8 cellular contexts compared by ENCODE assay signal in the genomic region with DNA sequence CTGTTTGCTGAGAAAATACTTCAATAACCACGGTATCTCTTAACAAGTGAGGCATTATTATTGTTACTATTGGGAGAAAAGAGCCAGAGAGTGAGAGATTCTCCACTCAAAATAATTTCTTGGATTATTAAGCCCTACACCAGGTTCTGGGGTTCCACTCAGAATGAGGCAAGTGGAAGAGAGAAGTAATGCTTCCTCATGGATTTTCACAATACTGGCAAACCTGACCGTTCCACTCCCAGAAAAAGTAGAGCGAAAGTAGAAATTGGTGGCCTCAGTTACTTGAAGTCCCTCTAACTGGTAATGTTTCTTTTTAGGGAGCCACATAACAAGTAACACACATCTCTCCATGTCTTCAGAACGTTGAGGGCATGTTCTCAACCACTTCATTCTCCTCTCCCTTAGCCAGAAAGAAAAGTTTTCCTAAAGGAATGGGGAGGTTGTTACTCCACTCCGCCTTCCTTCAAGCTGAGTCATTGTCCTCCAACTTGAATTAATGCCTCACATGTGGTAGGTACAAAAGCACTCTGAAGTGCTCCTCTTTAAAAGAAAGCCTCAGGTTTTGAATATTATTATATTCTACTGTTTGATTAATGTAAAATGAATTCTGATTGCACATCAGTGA. TPM values are rescaled to one million over a fixed set of nuclear protein-coding genes. Genes with fewer than 3 reads are reported as not detected.
DNase-seq lines count a peak whose midpoint lies in the region; ATAC-seq and TF ChIP-seq lines count a peak whose summit lies in the region.

No MANE protein-coding gene starts in this region.

- H3K27ac ChIP-seq in SJCRH30 = no peak overlapping the region
- H3K27ac ChIP-seq in esophagus muscularis mucosa (replicated peaks in 1 of 4) = peak overlapping the region; percentile 90 to 96 (median 96)
- H3K27ac ChIP-seq in gastrocnemius medialis = peak overlapping the region; percentile 90 to 95 (median 92)

- peaks cover 50% of the 10 kb centered on the region for H3K4me1 Mint-ChIP-seq in activated naive CD4-positive, alpha-beta T cell treated with anti-CD3 and anti-CD28 coated beads, Interleukin-2, amount 10 ng/mL, durations not matched to agents 7 days and 5 days

- 23% methylated on average over 5 of the region's 5 CpGs for whole genome bisulfite sequencing in esophagus muscularis mucosa

- no peaks in the 10 kb centered on the region for H3K27me3 ChIP-seq in SJCRH30
- no peaks in the 10 kb centered on the region for H3K27me3 ChIP-seq in esophagus muscularis mucosa
- H3K27me3 ChIP-seq in gastrocnemius medialis = no peaks in the 10 kb centered on the region

- H3K36me3 Mint-ChIP-seq in activated naive CD4-positive, alpha-beta T cell treated with anti-CD3 and anti-CD28 coated beads, Interleukin-2, amount 10 ng/mL, durations not matched to agents 7 days and 5 days = peaks cover 13% of the 10 kb centered on the region

- H3K9me3 ChIP-seq in SJCRH30 (replicated peaks) (no peaks in the 10 kb centered on the region), esophagus muscularis mucosa (no peaks in the 10 kb centered on the region), gastrocnemius medialis (no peaks in the 10 kb centered on the region)

- peak overlapping the region; percentile 90 for H3K4me3 Mint-ChIP-seq in activated naive CD4-positive, alpha-beta T cell treated with anti-CD3 and anti-CD28 coated beads, Interleukin-2, amount 10 ng/mL, durations not matched to agents 7 days and 5 days

- TF ChIP-seq POLR2A in esophagus muscularis mucosa (IDR thresholded peaks at IDR 0.05; ENCODE audit: low read depth) (no peak), gastrocnemius medialis (IDR thresholded peaks at IDR 0.05) (no peak)

- in situ Hi-C loops in gastrocnemius medialis (cut with MboI; ENCODE audit: low sequenced_read_pairs in 4 of 4) = loop anchor here in 1 of 4 donors (5.0 kb wide), 1 partner anchor 143 kb away; the partner anchor contains the start of gene PRIM2

- TF ChIP-seq CTCF in esophagus muscularis mucosa (IDR thresholded peaks at IDR 0.05) (no peak), gastrocnemius medialis (IDR thresholded peaks at IDR 0.05 in 4 of 5, conservative IDR thresholded peaks at IDR 0.05 in 1 of 5) (no peak)

- no peaks in the 10 kb centered on the region for H3K27me3 Mint-ChIP-seq in activated naive CD4-positive, alpha-beta T cell treated with anti-CD3 and anti-CD28 coated beads, Interleukin-2, amount 10 ng/mL, durations not matched to agents 7 days and 5 days

- TF ChIP-seq EP300 in esophagus muscularis mucosa (IDR thresholded peaks at IDR 0.05) = no peak

- CTCF ChIA-PET in activated naive CD4-positive, alpha-beta T cell treated with anti-CD3 and anti-CD28 coated beads, Interleukin-2, amount 10 ng/mL, durations not matched to agents 7 days and 5 days (lab: Charles Lee) = interaction anchor here (1.2 kb wide), 1 partner anchor 14 kb away, joined by 3 read pairs; no protein-coding TSS in a partner anchor

- peak in 1 of 2 donors; percentile 22 for ATAC-seq in gastrocnemius medialis

- no peaks in the 10 kb centered on the region for H3K9me3 Mint-ChIP-seq in activated naive CD4-positive, alpha-beta T cell treated with anti-CD3 and anti-CD28 coated beads, Interleukin-2, amount 10 ng/mL, durations not matched to agents 7 days and 5 days

- no peak for DNase-seq in activated naive CD4-positive, alpha-beta T cell treated with anti-CD3 and anti-CD28 coated beads, Interleukin-2, amount 10 ng/mL, durations not matched to agents 7 days and 5 days
- no peak for DNase-seq in activated naive CD4-positive, alpha-beta T cell treated with anti-CD3 and anti-CD28 coated beads, Interleukin-2, amount 50 U/mL, for 16 hours
- DNase-seq in SJCRH30 = peak in 1 of 2 experiments; percentile 11
- DNase-seq in esophagus muscularis mucosa (ENCODE audit: extremely low spot score) = no peak
- no peak for DNase-seq in gastrocnemius medialis
- DNase-seq in DMS79 treated with DMSO at 0.1 percent for 48 hours (lab: John Stamatoyannopoulos, UW) = no peak
- DNase-seq in NCI-H2171 (lab: John Stamatoyannopoulos, UW) = no peak
- DNase-seq in activated gamma-delta T cell (lab: John Stamatoyannopoulos, UW) = no peak

- H3K36me3 ChIP-seq in SJCRH30 (peaks cover 6% of the 10 kb centered on the region; the same call in 1 of the 2 replicates), esophagus muscularis mucosa (no peaks in the 10 kb centered on the region), gastrocnemius medialis (no peaks in the 10 kb centered on the region)

- H3K4me3 ChIP-seq in SJCRH30 = peak overlapping the region; percentile 78
- peak overlapping the region; percentile 81 to 92 (median 86) for H3K4me3 ChIP-seq in esophagus muscularis mucosa
- peak overlapping the region; percentile 79 to 88 (median 82) for H3K4me3 ChIP-seq in gastrocnemius medialis

- intact Hi-C loops in esophagus muscularis mucosa (cut with DNase I) (loop anchor here (5.0 to 10.0 kb wide), 4 partner anchors 48 to 279 kb away; partner anchors contain the start of genes PRIM2 and RAB23), gastrocnemius medialis (cut with DNase I; ENCODE audit: low total_unique reads) (loop anchor here (2.0 to 10.0 kb wide), 4 partner anchors 82 to 479 kb away; partner anchors contain the start of genes PRIM2 and ZNF451)

- H3K4me1 ChIP-seq in SJCRH30 (peaks cover 8% of the 10 kb centered on the region), esophagus muscularis mucosa (peaks cover 25 to 58% (median 54%) of the 10 kb centered on the region in 4 donors), gastrocnemius medialis (peaks cover 54 to 57% of the 10 kb centered on the region in 2 donors)

- H3K27ac Mint-ChIP-seq in activated naive CD4-positive, alpha-beta T cell treated with anti-CD3 and anti-CD28 coated beads, Interleukin-2, amount 10 ng/mL, durations not matched to agents 7 days and 5 days = peak overlapping the region; percentile 92

RNA-seq across cellular contexts. Expression of gene BAG2, which starts 1.9 kb away (rescaled TPM):
- 4.6 and 4.8 TPM in 2 replicates for total RNA-seq in SJCRH30 (2014; rRNA removed; shearing (Covaris generic))
- total RNA-seq in esophagus muscularis mucosa (10 to 100 TPM; 29.0 to 42.8 (median 39.6) TPM), gastrocnemius medialis (10 to 100 TPM in 2 of 4 donors, 1 to 10 TPM in 2; 6.7 to 15.7 (median 9.8) TPM)

RNA-seq across cellular contexts. Expression of gene RAB23, which starts 48.1 kb away (rescaled TPM):
- total RNA-seq in SJCRH30 (2014; rRNA removed; shearing (Covaris generic)) = 22.4 and 24.2 TPM in 2 replicates
- total RNA-seq in esophagus muscularis mucosa = 100 to 1,000 TPM in 1 of 4 donors, 10 to 100 TPM in 3; 57.8 to 102 (median 70.3) TPM
- 10 to 100 TPM in 3 of 4 donors, 1 to 10 TPM in 1; 8.7 to 18.5 (median 11.6) TPM for total RNA-seq in gastrocnemius medialis
